ENCODE assay signal across 21 cellular contexts in the genomic region with DNA sequence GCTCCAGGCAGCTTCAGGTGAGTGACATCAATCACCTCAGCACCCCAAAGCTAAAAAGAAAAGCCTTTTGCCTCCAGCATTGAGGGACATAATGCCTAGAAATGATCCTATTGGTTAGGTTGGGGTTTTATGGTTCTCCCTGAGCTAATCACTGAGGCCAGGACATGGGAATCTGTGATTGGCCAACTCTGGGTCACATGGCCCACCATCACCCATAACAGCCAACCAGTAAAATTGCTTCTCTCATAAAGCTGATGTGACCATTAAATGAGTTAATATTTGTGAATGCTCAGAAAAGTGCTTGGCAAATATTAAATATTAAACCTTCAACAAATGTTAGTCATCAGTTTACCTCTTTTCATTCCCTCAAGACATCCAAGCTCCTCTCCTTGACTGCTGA.
"Had no signal": no experiment of that assay in that cellular context is flagged by ENCODE, and none has a peak within 500 bp of the region (broad histone marks: within the 10 kb centered on the region; RNA-seq: fewer than 3 reads in every experiment).

No MANE protein-coding gene starts in this region.

- H3K36me3 Mint-ChIP-seq: T-cell had no signal

- H3K4me1 Mint-ChIP-seq: T-cell, T-helper 17 cell had no signal

- H3K9me3 ChIP-seq: MG63 had no signal

- DNase-seq: Karpas-422, KG1, MG63, NCI-H1092 treated with DMSO at 0.1 percent for 48 hours, NCI-H1436 treated with DMSO at 0.1 percent for 48 hours, NCI-H1694, NCI-H187 treated with DMSO at 0.1 percent for 48 hours, NCI-H2029 treated with DMSO at 0.1 percent for 48 hours, NCI-H2171 treated with DMSO at 0.1 percent for 48 hours, NCI-H2227 treated with DMSO at 0.1 percent for 48 hours, NCI-H524, NCI-H69, NCI-H774, SHP77, SW 1271, T-cell, T-helper 17 cell had no signal

- FAIRE-seq: HTR-8/SVneo, RCC 7860 had no signal

- ATAC-seq: T-cell, T-helper 17 cell had no signal

- H3K27ac ChIP-seq: HL-60, RWPE1 had no signal

- H3K4me3 ChIP-seq: MG63 had no signal

- H3K4me3 Mint-ChIP-seq: T-cell, T-helper 17 cell had no signal

- H3K27ac Mint-ChIP-seq: T-cell, T-helper 17 cell had no signal
